ENCODE assay signal across 1 cellular context in the genomic region with DNA sequence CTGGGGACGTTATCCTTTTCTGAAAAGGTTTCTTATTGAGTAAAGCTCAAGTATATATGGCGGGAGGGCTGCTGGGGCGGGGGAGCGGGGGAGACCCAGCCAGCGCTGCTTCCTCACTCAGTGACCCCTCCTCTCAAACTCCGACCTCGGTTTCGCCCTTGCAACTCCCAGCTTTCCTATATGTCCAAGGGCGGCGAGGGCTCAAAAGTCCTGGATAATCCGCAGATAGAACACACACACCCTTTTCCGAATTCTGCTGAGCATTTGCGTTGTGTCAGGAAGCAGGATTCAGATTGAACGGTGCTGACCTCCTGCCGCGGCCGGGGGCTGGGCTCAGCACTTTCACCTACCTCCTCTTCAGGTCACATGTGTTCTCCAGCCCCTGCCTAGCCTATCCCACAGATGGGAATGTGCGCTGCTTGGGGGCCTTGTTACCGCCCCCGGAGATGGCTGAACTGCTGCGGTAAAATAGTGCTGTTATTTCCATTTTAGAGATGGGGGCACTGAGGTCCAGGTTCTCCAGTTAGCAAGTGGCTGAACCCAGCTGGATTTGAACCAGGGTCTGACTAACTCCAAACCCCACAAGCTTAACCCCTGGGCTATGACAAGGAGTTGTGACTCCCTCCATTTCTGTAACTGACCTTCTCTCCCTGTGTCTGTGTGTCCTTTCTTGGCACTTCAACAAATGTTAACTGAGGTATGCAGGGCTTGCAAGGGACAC.
TF ChIP-seq lines count a peak whose summit lies in the region.

No MANE protein-coding gene starts in this region.

TF ChIP-seq in K562, 482 proteins besides CTCF, POLR2A, EP300 and RAD21 (continues in another document):
- TF ChIP-seq, protein P1, sequence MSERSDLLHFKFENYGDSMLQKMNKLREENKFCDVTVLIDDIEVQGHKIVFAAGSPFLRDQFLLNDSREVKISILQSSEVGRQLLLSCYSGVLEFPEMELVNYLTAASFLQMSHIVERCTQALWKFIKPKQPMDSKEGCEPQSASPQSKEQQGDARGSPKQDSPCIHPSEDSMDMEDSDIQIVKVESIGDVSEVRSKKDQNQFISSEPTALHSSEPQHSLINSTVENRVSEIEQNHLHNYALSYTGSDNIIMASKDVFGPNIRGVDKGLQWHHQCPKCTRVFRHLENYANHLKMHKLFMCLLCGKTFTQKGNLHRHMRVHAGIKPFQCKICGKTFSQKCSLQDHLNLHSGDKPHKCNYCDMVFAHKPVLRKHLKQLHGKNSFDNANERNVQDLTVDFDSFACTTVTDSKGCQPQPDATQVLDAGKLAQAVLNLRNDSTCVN (CRISPR knock-in tag; IDR thresholded peaks at IDR 0.05): no peak
- TF ChIP-seq, protein P2, sequence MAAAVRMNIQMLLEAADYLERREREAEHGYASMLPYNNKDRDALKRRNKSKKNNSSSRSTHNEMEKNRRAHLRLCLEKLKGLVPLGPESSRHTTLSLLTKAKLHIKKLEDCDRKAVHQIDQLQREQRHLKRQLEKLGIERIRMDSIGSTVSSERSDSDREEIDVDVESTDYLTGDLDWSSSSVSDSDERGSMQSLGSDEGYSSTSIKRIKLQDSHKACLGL (CRISPR knock-in tag; IDR thresholded peaks at IDR 0.05; ENCODE audit: borderline replicate concordance, poor library complexity, severe bottlenecking): no peak
- no peak for TF ChIP-seq ZNF239 (CRISPR knock-in tag; IDR thresholded peaks at IDR 0.05)
- TF ChIP-seq, protein P3, sequence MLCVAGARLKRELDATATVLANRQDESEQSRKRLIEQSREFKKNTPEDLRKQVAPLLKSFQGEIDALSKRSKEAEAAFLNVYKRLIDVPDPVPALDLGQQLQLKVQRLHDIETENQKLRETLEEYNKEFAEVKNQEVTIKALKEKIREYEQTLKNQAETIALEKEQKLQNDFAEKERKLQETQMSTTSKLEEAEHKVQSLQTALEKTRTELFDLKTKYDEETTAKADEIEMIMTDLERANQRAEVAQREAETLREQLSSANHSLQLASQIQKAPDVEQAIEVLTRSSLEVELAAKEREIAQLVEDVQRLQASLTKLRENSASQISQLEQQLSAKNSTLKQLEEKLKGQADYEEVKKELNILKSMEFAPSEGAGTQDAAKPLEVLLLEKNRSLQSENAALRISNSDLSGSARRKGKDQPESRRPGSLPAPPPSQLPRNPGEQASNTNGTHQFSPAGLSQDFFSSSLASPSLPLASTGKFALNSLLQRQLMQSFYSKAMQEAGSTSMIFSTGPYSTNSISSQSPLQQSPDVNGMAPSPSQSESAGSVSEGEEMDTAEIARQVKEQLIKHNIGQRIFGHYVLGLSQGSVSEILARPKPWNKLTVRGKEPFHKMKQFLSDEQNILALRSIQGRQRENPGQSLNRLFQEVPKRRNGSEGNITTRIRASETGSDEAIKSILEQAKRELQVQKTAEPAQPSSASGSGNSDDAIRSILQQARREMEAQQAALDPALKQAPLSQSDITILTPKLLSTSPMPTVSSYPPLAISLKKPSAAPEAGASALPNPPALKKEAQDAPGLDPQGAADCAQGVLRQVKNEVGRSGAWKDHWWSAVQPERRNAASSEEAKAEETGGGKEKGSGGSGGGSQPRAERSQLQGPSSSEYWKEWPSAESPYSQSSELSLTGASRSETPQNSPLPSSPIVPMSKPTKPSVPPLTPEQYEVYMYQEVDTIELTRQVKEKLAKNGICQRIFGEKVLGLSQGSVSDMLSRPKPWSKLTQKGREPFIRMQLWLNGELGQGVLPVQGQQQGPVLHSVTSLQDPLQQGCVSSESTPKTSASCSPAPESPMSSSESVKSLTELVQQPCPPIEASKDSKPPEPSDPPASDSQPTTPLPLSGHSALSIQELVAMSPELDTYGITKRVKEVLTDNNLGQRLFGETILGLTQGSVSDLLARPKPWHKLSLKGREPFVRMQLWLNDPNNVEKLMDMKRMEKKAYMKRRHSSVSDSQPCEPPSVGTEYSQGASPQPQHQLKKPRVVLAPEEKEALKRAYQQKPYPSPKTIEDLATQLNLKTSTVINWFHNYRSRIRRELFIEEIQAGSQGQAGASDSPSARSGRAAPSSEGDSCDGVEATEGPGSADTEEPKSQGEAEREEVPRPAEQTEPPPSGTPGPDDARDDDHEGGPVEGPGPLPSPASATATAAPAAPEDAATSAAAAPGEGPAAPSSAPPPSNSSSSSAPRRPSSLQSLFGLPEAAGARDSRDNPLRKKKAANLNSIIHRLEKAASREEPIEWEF (CRISPR knock-in tag; IDR thresholded peaks at IDR 0.05): no peak
- TF ChIP-seq ZNF197 (CRISPR knock-in tag; IDR thresholded peaks at IDR 0.05; ENCODE audit: low read depth): no peak
- no peak for TF ChIP-seq ZNF217 (CRISPR knock-in tag; IDR thresholded peaks at IDR 0.05)
- no peak for TF ChIP-seq SMARCC2 (IDR thresholded peaks at IDR 0.05; ENCODE audit: low read depth)
- no peak for TF ChIP-seq MAFG (tag; conservative IDR thresholded peaks at IDR 0.05)
- no peak for TF ChIP-seq ZNF23 (CRISPR knock-in tag; IDR thresholded peaks at IDR 0.05)
- 0 out of 4 replicates have a peak, but pooled peaks of 1 of the 2 experiments have one; percentile 38 for TF ChIP-seq FOXA3 (CRISPR knock-in tag; conservative IDR thresholded peaks at IDR 0.05 in 1 of 2, IDR thresholded peaks at IDR 0.05 in 1 of 2)
- no peak for TF ChIP-seq BHLHE40 (IDR thresholded peaks at IDR 0.05; ENCODE audit: low read length)
- TF ChIP-seq STAG1 (CRISPR knock-in tag; IDR thresholded peaks at IDR 0.05; ENCODE audit: borderline replicate concordance): no peak
- TF ChIP-seq, protein P4, sequence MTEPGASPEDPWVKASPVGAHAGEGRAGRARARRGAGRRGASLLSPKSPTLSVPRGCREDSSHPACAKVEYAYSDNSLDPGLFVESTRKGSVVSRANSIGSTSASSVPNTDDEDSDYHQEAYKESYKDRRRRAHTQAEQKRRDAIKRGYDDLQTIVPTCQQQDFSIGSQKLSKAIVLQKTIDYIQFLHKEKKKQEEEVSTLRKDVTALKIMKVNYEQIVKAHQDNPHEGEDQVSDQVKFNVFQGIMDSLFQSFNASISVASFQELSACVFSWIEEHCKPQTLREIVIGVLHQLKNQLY (CRISPR knock-in tag; conservative IDR thresholded peaks at IDR 0.05): no peak
- TF ChIP-seq TBP (optimal IDR thresholded peaks at IDR 0.05; ENCODE audit: low read depth, low read length): peak; percentile 88
- TF ChIP-seq SMARCA5 (IDR thresholded peaks at IDR 0.05): no peak
- no peak for TF ChIP-seq ZC3H4 (CRISPR knock-in tag; IDR thresholded peaks at IDR 0.05; ENCODE audit: borderline replicate concordance)
- TF ChIP-seq MEF2A (IDR thresholded peaks at IDR 0.05; ENCODE audit: control insufficient read depth, low read depth, low read length): no peak
- no peak for TF ChIP-seq LEF1 (IDR thresholded peaks at IDR 0.05)
- no peak for TF ChIP-seq GATA2 (CRISPR knock-in tag; IDR thresholded peaks at IDR 0.05)
- no peak for TF ChIP-seq PURB (CRISPR knock-in tag; IDR thresholded peaks at IDR 0.05; ENCODE audit: low read depth)
- TF ChIP-seq ZNF778 (CRISPR knock-in tag; IDR thresholded peaks at IDR 0.05): no peak
- no peak for TF ChIP-seq ZKSCAN1 (IDR thresholded peaks at IDR 0.05; ENCODE audit: low read depth, low read length)
- no peak for TF ChIP-seq KLF6 (CRISPR knock-in tag; IDR thresholded peaks at IDR 0.05; ENCODE audit: borderline replicate concordance)
- TF ChIP-seq, protein P5, sequence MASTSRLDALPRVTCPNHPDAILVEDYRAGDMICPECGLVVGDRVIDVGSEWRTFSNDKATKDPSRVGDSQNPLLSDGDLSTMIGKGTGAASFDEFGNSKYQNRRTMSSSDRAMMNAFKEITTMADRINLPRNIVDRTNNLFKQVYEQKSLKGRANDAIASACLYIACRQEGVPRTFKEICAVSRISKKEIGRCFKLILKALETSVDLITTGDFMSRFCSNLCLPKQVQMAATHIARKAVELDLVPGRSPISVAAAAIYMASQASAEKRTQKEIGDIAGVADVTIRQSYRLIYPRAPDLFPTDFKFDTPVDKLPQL (IDR thresholded peaks at IDR 0.05; ENCODE audit: extremely low read depth, insufficient read length): no peak
- no peak for TF ChIP-seq JUN (IDR thresholded peaks at IDR 0.05; ENCODE audit: borderline replicate concordance, low read depth, low read length)
- no peak for TF ChIP-seq JUN (CRISPR knock-in tag; IDR thresholded peaks at IDR 0.05; ENCODE audit: borderline replicate concordance)
- no peak for TF ChIP-seq MBD2 (IDR thresholded peaks at IDR 0.05; ENCODE audit: borderline replicate concordance, low read depth)
- no peak for TF ChIP-seq PCBP2 (IDR thresholded peaks at IDR 0.05; ENCODE audit: low read depth, low read length, poor library complexity, severe bottlenecking)
- TF ChIP-seq BRD9 (IDR thresholded peaks at IDR 0.05; ENCODE audit: low read depth, partially characterized antibody): no peak
- no peak for TF ChIP-seq STAT5A (IDR thresholded peaks at IDR 0.05; ENCODE audit: borderline replicate concordance, low read length)
- TF ChIP-seq SPI1 (IDR thresholded peaks at IDR 0.05; ENCODE audit: borderline replicate concordance, low read depth, low read length): no peak
- no peak for TF ChIP-seq ZFP30 (CRISPR knock-in tag; IDR thresholded peaks at IDR 0.05; ENCODE audit: borderline replicate concordance)
- TF ChIP-seq TBL1XR1 (IDR thresholded peaks at IDR 0.05; ENCODE audit: low read length in 2 of 2): no peak
- TF ChIP-seq ZNF589 (CRISPR knock-in tag; IDR thresholded peaks at IDR 0.05; ENCODE audit: low read depth): no peak
- TF ChIP-seq ZBTB1 (CRISPR knock-in tag; IDR thresholded peaks at IDR 0.05; ENCODE audit: borderline replicate concordance, low read depth): no peak
- no peak for TF ChIP-seq ZNF717 (CRISPR knock-in tag; IDR thresholded peaks at IDR 0.05)
- TF ChIP-seq, protein P6, sequence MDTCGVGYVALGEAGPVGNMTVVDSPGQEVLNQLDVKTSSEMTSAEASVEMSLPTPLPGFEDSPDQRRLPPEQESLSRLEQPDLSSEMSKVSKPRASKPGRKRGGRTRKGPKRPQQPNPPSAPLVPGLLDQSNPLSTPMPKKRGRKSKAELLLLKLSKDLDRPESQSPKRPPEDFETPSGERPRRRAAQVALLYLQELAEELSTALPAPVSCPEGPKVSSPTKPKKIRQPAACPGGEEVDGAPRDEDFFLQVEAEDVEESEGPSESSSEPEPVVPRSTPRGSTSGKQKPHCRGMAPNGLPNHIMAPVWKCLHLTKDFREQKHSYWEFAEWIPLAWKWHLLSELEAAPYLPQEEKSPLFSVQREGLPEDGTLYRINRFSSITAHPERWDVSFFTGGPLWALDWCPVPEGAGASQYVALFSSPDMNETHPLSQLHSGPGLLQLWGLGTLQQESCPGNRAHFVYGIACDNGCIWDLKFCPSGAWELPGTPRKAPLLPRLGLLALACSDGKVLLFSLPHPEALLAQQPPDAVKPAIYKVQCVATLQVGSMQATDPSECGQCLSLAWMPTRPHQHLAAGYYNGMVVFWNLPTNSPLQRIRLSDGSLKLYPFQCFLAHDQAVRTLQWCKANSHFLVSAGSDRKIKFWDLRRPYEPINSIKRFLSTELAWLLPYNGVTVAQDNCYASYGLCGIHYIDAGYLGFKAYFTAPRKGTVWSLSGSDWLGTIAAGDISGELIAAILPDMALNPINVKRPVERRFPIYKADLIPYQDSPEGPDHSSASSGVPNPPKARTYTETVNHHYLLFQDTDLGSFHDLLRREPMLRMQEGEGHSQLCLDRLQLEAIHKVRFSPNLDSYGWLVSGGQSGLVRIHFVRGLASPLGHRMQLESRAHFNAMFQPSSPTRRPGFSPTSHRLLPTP (IDR thresholded peaks at IDR 0.05; ENCODE audit: borderline replicate concordance, extremely low read depth, insufficient read length): no peak
- TF ChIP-seq ZFP36 (IDR thresholded peaks at IDR 0.05; ENCODE audit: low read depth, low read length, partially characterized antibody): no peak
- no peak for TF ChIP-seq SAP30 (IDR thresholded peaks at IDR 0.05; ENCODE audit: borderline replicate concordance, insufficient read depth, low read depth, low read length, poor library complexity, severe bottlenecking)
- no peak for TF ChIP-seq SMARCA4 (IDR thresholded peaks at IDR 0.05)
- no peak for TF ChIP-seq TAF1 (IDR thresholded peaks at IDR 0.05; ENCODE audit: control insufficient read depth, extremely low read depth, insufficient read depth, low read length, severe bottlenecking)
- TF ChIP-seq MEIS2 (IDR thresholded peaks at IDR 0.05; ENCODE audit: partially characterized antibody): no peak
- no peak for TF ChIP-seq DDX20 (tag; IDR thresholded peaks at IDR 0.05; ENCODE audit: low read depth)
- TF ChIP-seq, protein P7, sequence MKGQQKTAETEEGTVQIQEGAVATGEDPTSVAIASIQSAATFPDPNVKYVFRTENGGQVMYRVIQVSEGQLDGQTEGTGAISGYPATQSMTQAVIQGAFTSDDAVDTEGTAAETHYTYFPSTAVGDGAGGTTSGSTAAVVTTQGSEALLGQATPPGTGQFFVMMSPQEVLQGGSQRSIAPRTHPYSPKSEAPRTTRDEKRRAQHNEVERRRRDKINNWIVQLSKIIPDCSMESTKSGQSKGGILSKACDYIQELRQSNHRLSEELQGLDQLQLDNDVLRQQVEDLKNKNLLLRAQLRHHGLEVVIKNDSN (CRISPR knock-in tag; IDR thresholded peaks at IDR 0.05): 0 out of 2 replicates have a peak, but pooled peaks have one; percentile 5
- TF ChIP-seq, protein P8, sequence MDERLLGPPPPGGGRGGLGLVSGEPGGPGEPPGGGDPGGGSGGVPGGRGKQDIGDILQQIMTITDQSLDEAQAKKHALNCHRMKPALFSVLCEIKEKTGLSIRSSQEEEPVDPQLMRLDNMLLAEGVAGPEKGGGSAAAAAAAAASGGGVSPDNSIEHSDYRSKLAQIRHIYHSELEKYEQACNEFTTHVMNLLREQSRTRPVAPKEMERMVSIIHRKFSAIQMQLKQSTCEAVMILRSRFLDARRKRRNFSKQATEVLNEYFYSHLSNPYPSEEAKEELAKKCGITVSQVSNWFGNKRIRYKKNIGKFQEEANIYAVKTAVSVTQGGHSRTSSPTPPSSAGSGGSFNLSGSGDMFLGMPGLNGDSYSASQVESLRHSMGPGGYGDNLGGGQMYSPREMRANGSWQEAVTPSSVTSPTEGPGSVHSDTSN (CRISPR knock-in tag; IDR thresholded peaks at IDR 0.05; ENCODE audit: low read depth): no peak
- TF ChIP-seq, protein P8 (tag; conservative IDR thresholded peaks at IDR 0.05; ENCODE audit: low read depth): no peak
- TF ChIP-seq GABPA (tag; conservative IDR thresholded peaks at IDR 0.05; ENCODE audit: low read depth): no peak
- no peak for TF ChIP-seq TFAM (CRISPR knock-in tag; conservative IDR thresholded peaks at IDR 0.05)
- peak; percentile 31; the same call in 1 of the 2 replicates for TF ChIP-seq BCOR (IDR thresholded peaks at IDR 0.05)
- TF ChIP-seq CBFA2T3 (IDR thresholded peaks at IDR 0.05): no peak
- TF ChIP-seq, protein P9, sequence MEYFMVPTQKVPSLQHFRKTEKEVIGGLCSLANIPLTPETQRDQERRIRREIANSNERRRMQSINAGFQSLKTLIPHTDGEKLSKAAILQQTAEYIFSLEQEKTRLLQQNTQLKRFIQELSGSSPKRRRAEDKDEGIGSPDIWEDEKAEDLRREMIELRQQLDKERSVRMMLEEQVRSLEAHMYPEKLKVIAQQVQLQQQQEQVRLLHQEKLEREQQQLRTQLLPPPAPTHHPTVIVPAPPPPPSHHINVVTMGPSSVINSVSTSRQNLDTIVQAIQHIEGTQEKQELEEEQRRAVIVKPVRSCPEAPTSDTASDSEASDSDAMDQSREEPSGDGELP (CRISPR knock-in tag; IDR thresholded peaks at IDR 0.05; ENCODE audit: borderline replicate concordance): 0 out of 2 replicates have a peak, but pooled peaks have one; percentile 1
- no peak for TF ChIP-seq ZNF785 (CRISPR knock-in tag; IDR thresholded peaks at IDR 0.05)
